In genomic region chr12:127293507-127294310, GRCh38 we compare ENCODE assay signal across 10 cellular contexts.
DNase-seq lines count a peak whose midpoint lies in the region; ATAC-seq, FAIRE-seq and TF ChIP-seq lines count a peak whose summit lies in the region.
"Had no signal": no experiment of that assay in that cellular context is flagged by ENCODE, and none has a peak within 500 bp of the region (broad histone marks: within the 10 kb centered on the region; RNA-seq: fewer than 3 reads in every experiment).

No MANE protein-coding gene starts in this region.

- TF ChIP-seq EP300 in H1 (IDR thresholded peaks at IDR 0.05; ENCODE audit: borderline replicate concordance in 1 of 2, low read depth in 2 of 2, low read length in 2 of 2), result no peak

- no peak overlapping the region for H3K9ac ChIP-seq in H1 (replicated peaks in 1 of 4; ENCODE audit: extremely low read depth in 1 of 4, low read depth in 3 of 4, low read length in 3 of 4)

- no peak overlapping the region for H3K23ac ChIP-seq in H1 (ENCODE audit: insufficient read length)

- POLR2A ChIA-PET in A673 (lab: Charles Lee; ENCODE audit: low non-redundant PET) (no interaction called here), H1 (lab: Charles Lee; ENCODE audit: partially characterized antibody) (no interaction called here)

- no peak overlapping the region for H3K56ac ChIP-seq in H1 (replicated peaks; ENCODE audit: insufficient read length, low read depth, low read length)

- peaks cover 2% of the 10 kb centered on the region for H3K9me3 ChIP-seq in A673 (ENCODE audit: low read depth, low read length, poor library complexity, severe bottlenecking)
- no peaks in the 10 kb centered on the region for H3K9me3 ChIP-seq in H1 (ENCODE audit: insufficient read depth in 2 of 2, low read depth in 1 of 2, low read length in 1 of 2)
- no peaks in the 10 kb centered on the region for H3K9me3 ChIP-seq in thyroid gland

- no peaks in the 10 kb centered on the region for H4K20me1 ChIP-seq in H1 (replicated peaks in 1 of 2; ENCODE audit: control insufficient read depth in 1 of 2, insufficient read depth in 2 of 2, low read length in 2 of 2)

- no peaks in the 10 kb centered on the region for H3K79me2 ChIP-seq in H1 (ENCODE audit: control insufficient read depth in 1 of 2, insufficient read depth in 2 of 2, low read length in 2 of 2)

- H3K27ac ChIP-seq in A673 (ENCODE audit: low read depth, low read length, poor library complexity, severe bottlenecking) (no peak overlapping the region), H1 (ENCODE audit: low read depth, low read length) (no peak overlapping the region), thyroid gland (no peak overlapping the region)
- H3K27ac ChIP-seq: epithelial cell of prostate had no signal

- DNase-seq in A673 (ENCODE audit: low spot score), result peak; percentile 89
- peak; percentile 61 for DNase-seq in NAMALWA (ENCODE audit: low spot score)
- DNase-seq in activated CD4-positive, alpha-beta T cell treated with anti-CD3 and anti-CD28 coated beads for 4 hours, result peak; percentile 11 to 16
- peak; percentile 44 to 87 for DNase-seq in H1 (ENCODE audit: low read depth in 1 of 2, low spot score in 2 of 2)
- peak; percentile 78 for DNase-seq in mesenteric fat pad (ENCODE audit: low spot score)
- peak; percentile 9 to 25 for DNase-seq in thyroid gland

- H4K8ac ChIP-seq in H1 (ENCODE audit: extremely low read depth, insufficient read depth, low read length), result no peak overlapping the region

- no peak overlapping the region for H3K14ac ChIP-seq in H1 (ENCODE audit: insufficient read length)

- H4K5ac ChIP-seq in H1 (ENCODE audit: insufficient read length, low read depth, low read length), result no peak overlapping the region

- no TSS peak for BruUV-seq in A673 (replicated peaks; lab: Mats Ljungman, UMichigan)

- H3K4ac ChIP-seq in H1 (replicated peaks; ENCODE audit: insufficient read length, low read depth, low read length), result no peak overlapping the region

- H2AFZ ChIP-seq in H1 (ENCODE audit: low read length), result no peak overlapping the region

- H3K27me3 ChIP-seq in A673 (replicated peaks; ENCODE audit: insufficient read depth, low read depth, low read length, poor library complexity) (no peaks in the 10 kb centered on the region), H1 (replicated peaks in 1 of 4; ENCODE audit: control insufficient read depth in 3 of 4, extremely low read depth in 1 of 4, insufficient read depth in 3 of 4, low read length in 3 of 4) (no peaks in the 10 kb centered on the region), thyroid gland (no peaks in the 10 kb centered on the region)

- WGBS in H1 (ENCODE audit: extremely low coverage in 1 of 2, insufficient coverage in 1 of 2, insufficient read length in 1 of 2, insufficient replicate concordance in 2 of 2, low coverage in 1 of 2, low lambda C conversion rate in 2 of 2, missing lambda C conversion rate in 1 of 2), 2 experiments, result 74% methylated on average over 13 of the region's 13 CpGs; no CpG with 5 or more reads in 1 of the 2 experiments
- WGBS in thyroid gland, 2 donors, result 64% methylated on average over 11 to 12 of the region's 13 CpGs

- H3K23me2 ChIP-seq in H1 (ENCODE audit: low read depth, low read length), result no peaks in the 10 kb centered on the region

- peak; percentile 90 for FAIRE-seq in H1 (lab: Jason Lieb, UNC)
- FAIRE-seq: GM18507 had no signal

- H3K4me1 ChIP-seq in A673 (ENCODE audit: insufficient read depth, low read length, poor library complexity, severe bottlenecking) (peaks cover 14% of the 10 kb centered on the region), H1 (replicated peaks in 1 of 4; ENCODE audit: control insufficient read depth in 3 of 4, insufficient read depth in 4 of 4, low read length in 3 of 4) (no peaks in the 10 kb centered on the region), thyroid gland (no peaks in the 10 kb centered on the region)

- H3K79me1 ChIP-seq in H1 (ENCODE audit: low read depth, low read length), result no peaks in the 10 kb centered on the region

- CTCF ChIA-PET in A673 (lab: Charles Lee) (interaction anchor here (0.6 to 1.3 kb wide), 6 partner anchors 28 to 509 kb away, joined by 3 to 11 read pairs (median 5); no protein-coding TSS in a partner anchor), H1 (lab: Charles Lee; ENCODE audit: partially characterized antibody) (interaction anchor here (0.6 to 7.0 kb wide), 31 partner anchors 9 to 1223 kb away, joined by 3 to 82 read pairs (median 3); no protein-coding TSS in a partner anchor)

- intact Hi-C loops in A673 (cut with micrococcal nuclease; ENCODE audit: unreplicated experiment), result loop anchor here (2.0 to 10.0 kb wide), 4 partner anchors 143 to 381 kb away; no protein-coding TSS in a partner anchor
- intact Hi-C loops in thyroid gland (cut with DNase I), result no loop called here

- TF ChIP-seq POLR2A in H1 (IDR thresholded peaks at IDR 0.05; ENCODE audit: control extremely low read depth in 1 of 2, low read depth in 2 of 2, low read length in 2 of 2) (no peak), thyroid gland (IDR thresholded peaks at IDR 0.05) (no peak)

- H3K36me3 ChIP-seq in A673 (ENCODE audit: insufficient read depth, low read length, poor library complexity, severe bottlenecking), result no peaks in the 10 kb centered on the region
- H3K36me3 ChIP-seq in H1 (ENCODE audit: control insufficient read depth in 2 of 4, insufficient read depth in 4 of 4, low read length in 3 of 4), result no peaks in the 10 kb centered on the region
- H3K36me3 ChIP-seq in thyroid gland, result no peaks in the 10 kb centered on the region

- H3K4me3 ChIP-seq in A673 (ENCODE audit: low read depth, low read length, poor library complexity, severe bottlenecking) (no peak overlapping the region), H1 (ENCODE audit: extremely low read depth in 1 of 4, insufficient read depth in 2 of 4, low read depth in 3 of 4, low read length in 4 of 4) (no peak overlapping the region), thyroid gland (replicated peaks in 1 of 3) (no peak overlapping the region)

- TF ChIP-seq RAD21 in H1 (IDR thresholded peaks at IDR 0.05 in 1 of 2, conservative IDR thresholded peaks at IDR 0.05 in 1 of 2; ENCODE audit: low read depth in 2 of 2, low read length in 2 of 2), result peak; percentile 92 to 93

- H3K4me2 ChIP-seq in H1 (ENCODE audit: insufficient read depth in 1 of 2, low read depth in 2 of 2, low read length in 2 of 2), result no peak overlapping the region

- H4K91ac ChIP-seq in H1 (replicated peaks; ENCODE audit: insufficient read length, low read length), result no peak overlapping the region

- H2BK20ac ChIP-seq in H1 (ENCODE audit: low read length), result no peak overlapping the region

- H2AK5ac ChIP-seq in H1 (ENCODE audit: low read depth, low read length), result no peak overlapping the region

- ATAC-seq in GM18858 (IDR thresholded peaks at IDR 0.05; ENCODE audit: unreplicated experiment) (peak; percentile 51), GM21526 (IDR thresholded peaks at IDR 0.05; ENCODE audit: low FRiP score, unreplicated experiment) (no peak)

- TF ChIP-seq CTCF in A673 (conservative IDR thresholded peaks at IDR 0.05; ENCODE audit: low read depth, low read length) (peak; percentile 97), H1 (IDR thresholded peaks at IDR 0.05; ENCODE audit: control extremely low read depth in 1 of 3, insufficient read depth in 1 of 3, low read depth in 1 of 3, low read length in 3 of 3) (peak; percentile 87 to 99 (median 99)), thyroid gland (IDR thresholded peaks at IDR 0.05) (peak in 3 of 6 experiments; percentile 13 to 51 (median 41))

- no peak overlapping the region for H3K18ac ChIP-seq in H1 (ENCODE audit: extremely low read depth, low read length)

- no peak overlapping the region for H2BK5ac ChIP-seq in H1 (ENCODE audit: low read depth, low read length)

- no peak overlapping the region for H2BK120ac ChIP-seq in H1 (replicated peaks; ENCODE audit: low read depth, low read length)

- H2BK12ac ChIP-seq in H1 (ENCODE audit: low read depth, low read length), result no peak overlapping the region

- no peak overlapping the region for H2BK15ac ChIP-seq in H1 (ENCODE audit: low read length)

TF ChIP-seq in H1, 55 proteins besides CTCF, POLR2A, EP300 and RAD21 (continues in another document):
- no peak for TF ChIP-seq CEBPB (IDR thresholded peaks at IDR 0.05; ENCODE audit: low read depth, low read length)
- TF ChIP-seq YY1 (IDR thresholded peaks at IDR 0.05; ENCODE audit: low read depth, low read length), result peak; percentile 23; the same call in 1 of the 2 replicates
- TF ChIP-seq E2F6 (IDR thresholded peaks at IDR 0.05), result peak; percentile 49; the same call in 1 of the 2 replicates
- 0 out of 2 replicates have a peak, but pooled peaks have one; percentile 32 for TF ChIP-seq JUND (IDR thresholded peaks at IDR 0.05; ENCODE audit: low read length)
- TF ChIP-seq KDM4A (IDR thresholded peaks at IDR 0.05; ENCODE audit: low read depth, low read length, severe bottlenecking), result no peak
- TF ChIP-seq CHD2 (IDR thresholded peaks at IDR 0.05; ENCODE audit: low read length), result no peak
- no peak for TF ChIP-seq SIN3A (conservative IDR thresholded peaks at IDR 0.05 in 1 of 2, IDR thresholded peaks at IDR 0.05 in 1 of 2; ENCODE audit: low read depth in 1 of 2, low read length in 2 of 2)
- no peak for TF ChIP-seq SAP30 (IDR thresholded peaks at IDR 0.05; ENCODE audit: insufficient read depth, insufficient replicate concordance, low read length)
- TF ChIP-seq ATF2 (IDR thresholded peaks at IDR 0.05; ENCODE audit: low read length), result no peak
- TF ChIP-seq CTBP2 (IDR thresholded peaks at IDR 0.05; ENCODE audit: borderline replicate concordance, insufficient read depth, insufficient read length, low read length), result no peak
- TF ChIP-seq MAFK (IDR thresholded peaks at IDR 0.05; ENCODE audit: low read depth, low read length), result peak; percentile 5; the same call in 1 of the 2 replicates
- 0 out of 2 replicates have a peak, but pooled peaks have one; percentile 26 for TF ChIP-seq BACH1 (IDR thresholded peaks at IDR 0.05; ENCODE audit: low read length)
- TF ChIP-seq POLR2AphosphoS5 (IDR thresholded peaks at IDR 0.05; ENCODE audit: low read depth, low read length), result no peak

Comparison
In these comparisons a context has a peak if more than half of its experiments do, and no peak if none do; other contexts are left out.
1. DNase-seq: peak in every context shown above with its lines; median percentile 89 in A673; 78 in mesenteric fat pad; 66 in H1; 61 in NAMALWA; 17 in thyroid gland; 14 in activated CD4-positive, alpha-beta T cell treated with anti-CD3 and anti-CD28 coated beads for 4 hours.